ENCODE assay signal across 2 cellular contexts in the genomic region with DNA sequence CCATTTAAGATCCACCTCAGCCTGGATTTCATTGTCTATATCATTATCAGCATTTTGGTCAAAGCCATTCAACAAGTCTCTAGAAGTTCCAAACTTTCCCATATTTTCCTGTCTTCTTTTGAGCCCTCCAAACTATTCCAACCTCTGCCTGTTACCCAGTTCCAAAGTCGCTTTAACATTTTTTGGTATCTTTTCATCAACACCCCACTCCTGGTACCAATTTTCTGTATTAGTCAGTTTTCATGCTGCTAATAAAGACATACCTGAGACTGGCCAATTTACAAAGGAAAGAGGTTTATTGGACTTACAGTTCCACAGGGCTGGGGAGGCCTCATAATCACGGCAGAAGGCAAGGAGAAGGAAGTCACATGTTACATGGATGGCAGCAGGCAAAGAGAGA.
DNase-seq lines count a peak whose midpoint lies in the region; ATAC-seq, FAIRE-seq and TF ChIP-seq lines count a peak whose summit lies in the region.
"Not testable (repeated sequence)": the region's sequence is repeated elsewhere in the genome, so short reads cannot be mapped to it uniquely, and the experiment has no call there.

No MANE protein-coding gene starts in this region.

- not testable (repeated sequence) for H2AFZ ChIP-seq in K562 (ENCODE audit: low read depth, low read length)

- CTCF ChIA-PET in HEK293 (lab: Yijun Ruan, JAX); K562 (lab: Yijun Ruan, JAX; ENCODE audit: low intra/inter-chr PET ratio): not testable (repeated sequence)

- not testable (repeated sequence) for TF ChIP-seq RAD21 in K562 (CRISPR knock-in tag; conservative IDR thresholded peaks at IDR 0.05 in 1 of 2, IDR thresholded peaks at IDR 0.05 in 1 of 2)

- not testable (repeated sequence) for H3K9ac ChIP-seq in K562 (ENCODE audit: insufficient read depth in 1 of 2, low read depth in 2 of 2, low read length in 2 of 2)

- H3K9me1 ChIP-seq in K562 (ENCODE audit: control insufficient read depth, insufficient read depth, low read length) = not testable (repeated sequence)

- intact Hi-C loops in K562 (cut with micrococcal nuclease) = not testable (repeated sequence)

- TF ChIP-seq CTCF in HEK293 (tag by site-specific recombination; IDR thresholded peaks at IDR 0.05); K562 (IDR thresholded peaks at IDR 0.05 in 2 of 3, conservative IDR thresholded peaks at IDR 0.05 in 1 of 3; ENCODE audit: insufficient read depth in 2 of 3, low read depth in 1 of 3, low read length in 3 of 3): not testable (repeated sequence)

- DNase-seq in K562 (ENCODE audit: extremely low read depth in 1 of 4, low spot score in 3 of 4) = not testable (repeated sequence)

- not testable (repeated sequence) for H3K27ac ChIP-seq in HEK293 (ENCODE audit: extremely low read depth, low read depth, low read length); K562 (ENCODE audit: extremely low read depth, low read depth, low read length)

- WGBS in K562 (ENCODE audit: insufficient coverage, low coverage, missing lambda C conversion rate) = 0% methylated on average over 2 of the region's 2 CpGs

- POLR2A ChIA-PET in HEK293 (lab: Yijun Ruan, JAX); K562 (lab: Yijun Ruan, JAX): not testable (repeated sequence)

- not testable (repeated sequence) for H3K9me3 ChIP-seq in HEK293 (ENCODE audit: control insufficient read depth, insufficient read depth, low read depth, low read length); K562 (replicated peaks; ENCODE audit: control insufficient read depth, insufficient read depth, low read depth, low read length)

- BruUV-seq in K562 (replicated peaks; lab: Mats Ljungman, UMichigan) = not testable (repeated sequence)

- not testable (repeated sequence) for H3K4me3 ChIP-seq in HEK293 (ENCODE audit: low read depth, low read length); K562

- TF ChIP-seq EP300 in K562 (IDR thresholded peaks at IDR 0.05; ENCODE audit: low read length) = not testable (repeated sequence)

- not testable (repeated sequence) for H3K4me2 ChIP-seq in K562 (ENCODE audit: insufficient read depth, low read length)

- in situ Hi-C loops in K562 (cut with MboI) = not testable (repeated sequence)

- H3K4me1 ChIP-seq in HEK293 (ENCODE audit: control insufficient read depth, insufficient read depth, low read length); K562 (replicated peaks in 1 of 2; ENCODE audit: control insufficient read depth in 2 of 2, insufficient read depth in 2 of 2, low read length in 2 of 2): not testable (repeated sequence)

- H4K20me1 ChIP-seq in K562 (replicated peaks; ENCODE audit: control insufficient read depth, insufficient read depth, low read length) = not testable (repeated sequence)

- TF ChIP-seq POLR2A in K562 (conservative IDR thresholded peaks at IDR 0.05) = not testable (repeated sequence)

- H3K79me2 ChIP-seq in K562 (ENCODE audit: control insufficient read depth, insufficient read depth, low read length) = not testable (repeated sequence)

- not testable (repeated sequence) for H3K36me3 ChIP-seq in HEK293 (ENCODE audit: control insufficient read depth in 2 of 2, insufficient read depth in 1 of 2, low read length in 2 of 2); K562 (ENCODE audit: control insufficient read depth, insufficient read depth, low read length)

- not testable (repeated sequence) for H3K27me3 ChIP-seq in K562 (ENCODE audit: control insufficient read depth in 2 of 2, insufficient read depth in 2 of 2, low read length in 2 of 2)

- not testable (repeated sequence) for FAIRE-seq in K562 (lab: Jason Lieb, UNC)

- ATAC-seq in K562 = not testable (repeated sequence)

TF ChIP-seq in HEK293, 187 proteins besides CTCF, POLR2A, EP300 and RAD21:
- TF ChIP-seq ZNF707 (tag by site-specific recombination; IDR thresholded peaks at IDR 0.05) = peak; percentile 88

TF ChIP-seq in K562, 482 proteins besides CTCF, POLR2A, EP300 and RAD21:
- TF ChIP-seq ZNF707 (CRISPR knock-in tag; conservative IDR thresholded peaks at IDR 0.05) (peak; percentile 91), ZNF507 (tag; conservative IDR thresholded peaks at IDR 0.05) (peak; percentile 27; the same call in 1 of the 2 replicates)
TF ChIP-seq in K562: peak in this region for 2; not testable (repeated sequence) for 480.
